ENCODE assay signal across 8 cellular contexts in the genomic region with DNA sequence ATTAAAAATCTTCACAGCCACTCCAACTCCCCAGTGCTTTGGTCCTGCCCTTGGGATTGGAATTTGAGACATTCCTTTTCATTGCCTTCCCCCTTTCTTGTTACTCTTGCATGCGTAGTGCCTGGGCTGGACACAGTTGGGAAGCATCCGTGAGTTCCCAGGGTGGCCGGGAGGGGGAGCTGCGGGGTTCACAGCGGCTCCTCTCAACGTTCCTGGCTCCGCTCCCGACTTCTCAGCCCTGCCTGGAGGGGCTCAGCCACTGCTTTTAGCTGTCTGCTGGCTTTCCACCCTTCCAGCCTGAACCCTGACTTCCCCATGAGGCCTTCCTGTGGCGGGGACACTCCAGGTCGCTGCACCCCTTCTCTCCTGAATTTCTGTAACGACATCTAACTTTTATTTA. TPM values are rescaled to one million over a fixed set of nuclear protein-coding genes. Genes with fewer than 3 reads are reported as not detected.
DNase-seq lines count a peak whose midpoint lies in the region; ATAC-seq and TF ChIP-seq lines count a peak whose summit lies in the region.

No MANE protein-coding gene starts in this region.

- H3K36me3 ChIP-seq in GM06990 (ENCODE audit: control insufficient read depth, insufficient read depth, low read length) (peaks cover 6% of the 10 kb centered on the region), kidney epithelial cell (ENCODE audit: control insufficient read depth, insufficient read depth, low read length) (peaks cover 1% of the 10 kb centered on the region)

- no peak overlapping the region for H3K4me3 Mint-ChIP-seq in WTC11

- no peaks in the 10 kb centered on the region for H3K9me3 Mint-ChIP-seq in WTC11

- peak; percentile 71 for TF ChIP-seq CTCF in GM06990 (IDR thresholded peaks at IDR 0.05; ENCODE audit: insufficient read depth, low read length, poor library complexity, severe bottlenecking)
- TF ChIP-seq CTCF in WTC11 (IDR thresholded peaks at IDR 0.05): peak; percentile 88
- TF ChIP-seq CTCF in kidney epithelial cell (IDR thresholded peaks at IDR 0.05; ENCODE audit: insufficient read depth, low read length, poor library complexity, severe bottlenecking): peak; percentile 95

- H3K4me1 Mint-ChIP-seq in WTC11: peaks cover 3% of the 10 kb centered on the region; the same call in 1 of the 2 replicates

- POLR2A ChIA-PET in WTC11 (lab: Charles Lee): interaction anchor here (0.8 to 0.9 kb wide), 2 partner anchors 8 to 91 kb away, joined by 4 to 5 read pairs; no protein-coding TSS in a partner anchor

- DNase-seq in GM06990 (ENCODE audit: extremely low read depth, insufficient read length) (no peak), NCI-H1092 (lab: John Stamatoyannopoulos, UW) (peak; percentile 57), WTC11 (ENCODE audit: low spot score) (peak; percentile 95), caudate nucleus (lab: John Stamatoyannopoulos, UW) (peak in 56 of 61 donors; percentile 8 to 81 (median 58)), kidney epithelial cell (ENCODE audit: low read depth) (no peak)
- DNase-seq in stimulated activated CD4-positive, alpha-beta T cell treated with anti-CD3 and anti-CD28 coated beads, Interleukin-2, amount 100 ng/mL, for 4 hours (ENCODE audit: low read depth): peak; percentile 11

- H3K27ac ChIP-seq in caudate nucleus (ENCODE audit: low read depth, low read length): no peak overlapping the region

- H3K27me3 Mint-ChIP-seq in WTC11 (ENCODE audit: low read depth): no peaks in the 10 kb centered on the region; the same call in 1 of the 2 replicates

- H3K27me3 ChIP-seq in GM06990 (replicated peaks; ENCODE audit: control insufficient read depth, insufficient read depth, low read length) (no peaks in the 10 kb centered on the region), kidney epithelial cell (ENCODE audit: control insufficient read depth, insufficient read depth, low read length) (no peaks in the 10 kb centered on the region)

- CTCF ChIA-PET in WTC11 (lab: Charles Lee): interaction anchor here (0.6 to 3.4 kb wide), 48 partner anchors 8 to 422 kb away, joined by 3 to 50 read pairs (median 5); partner anchors contain the start of genes FOXM1, ITFG2, RHNO1 and TULP3

- ATAC-seq in WTC11 (peak; percentile 93), GM18520 (IDR thresholded peaks at IDR 0.05; ENCODE audit: unreplicated experiment) (no peak), GM18505 (IDR thresholded peaks at IDR 0.05; ENCODE audit: unreplicated experiment) (no peak)

- no peak for TF ChIP-seq POLR2A in GM18505 (IDR thresholded peaks at IDR 0.05; ENCODE audit: borderline replicate concordance, extremely low read depth, insufficient read depth, insufficient read length)

- no peak overlapping the region for H3K27ac Mint-ChIP-seq in WTC11

- no peak overlapping the region for H3K4me3 ChIP-seq in GM06990 (replicated peaks; ENCODE audit: low read depth, low read length)
- H3K4me3 ChIP-seq in kidney epithelial cell (ENCODE audit: low read depth, low read length): no peak overlapping the region

- H3K36me3 Mint-ChIP-seq in WTC11: peaks cover 5% of the 10 kb centered on the region

TF ChIP-seq in WTC11, 78 proteins besides CTCF, POLR2A, EP300 and RAD21:
- TF ChIP-seq FOXK1 (CRISPR knock-in tag; IDR thresholded peaks at IDR 0.05) (no peak), PRDM15 (CRISPR knock-in tag; IDR thresholded peaks at IDR 0.05) (0 out of 2 replicates have a peak, but pooled peaks have one; percentile 27)
TF ChIP-seq in WTC11: peak in this region for 1.

RNA-seq across cellular contexts. Expression of gene TEX52, which starts 3.2 kb away (rescaled TPM):
- total RNA-seq in WTC11 (2021) (not detected in 3 replicates), kidney epithelial cell (not detected in 2 replicates)

RNA-seq across cellular contexts. Expression of gene NRIP2, which starts 18.8 kb away (rescaled TPM):
- total RNA-seq in WTC11 (2021) (0.09 TPM in 1 of 3 replicates, not detected in the others), kidney epithelial cell (not detected in 2 replicates)

RNA-seq across cellular contexts. Expression of gene FOXM1, which starts 23.3 kb away (rescaled TPM):
- 99.6 to 118 TPM (median 100 TPM) in 3 replicates for total RNA-seq in WTC11 (2021)
- total RNA-seq in kidney epithelial cell: 12.2 and 14.3 TPM in 2 replicates

RNA-seq across cellular contexts. Expression of gene RHNO1, which starts 23.4 kb away (rescaled TPM):
- total RNA-seq in WTC11 (2021): 48.0 to 50.3 TPM (median 49.5 TPM) in 3 replicates
- total RNA-seq in kidney epithelial cell: 18.8 and 20.3 TPM in 2 replicates

RNA-seq across cellular contexts. Expression of gene TULP3, which starts 37.1 kb away (rescaled TPM):
- total RNA-seq in WTC11 (2021) (17.4 to 18.8 TPM (median 18.0 TPM) in 3 replicates), kidney epithelial cell (19.1 and 21.2 TPM in 2 replicates)

Comparison
In these comparisons a context has a peak if more than half of its experiments do, and no peak if none do; other contexts are left out.
1. DNase-seq: peak in NCI-H1092 (single experiment), WTC11 (single experiment), caudate nucleus (56 of 61) and stimulated activated CD4-positive, alpha-beta T cell treated with anti-CD3 and anti-CD28 coated beads, Interleukin-2, amount 100 ng/mL, for 4 hours (single experiment); none in GM06990 (single experiment) and kidney epithelial cell (single experiment).
2. Peak in every context shown above with its lines, with median percentiles within 50 percentile points of each other: CTCF ChIP-seq.